9 cellular contexts compared by ENCODE assay signal in genomic region chr12:98635657-98636323, GRCh38. TPM values are rescaled to one million over a fixed set of nuclear protein-coding genes. Genes with fewer than 3 reads are reported as not detected.
DNase-seq lines count a peak whose midpoint lies in the region; ATAC-seq and TF ChIP-seq lines count a peak whose summit lies in the region.
"Had no signal": no experiment of that assay in that cellular context is flagged by ENCODE, and none has a peak within 500 bp of the region (broad histone marks: within the 10 kb centered on the region; RNA-seq: fewer than 3 reads in every experiment).

No MANE protein-coding gene starts in this region.

- no peak overlapping the region for H3K14ac ChIP-seq in IMR-90 (replicated peaks; ENCODE audit: low read depth, low read length)

- no peak overlapping the region for H2AFZ ChIP-seq in IMR-90 (replicated peaks; ENCODE audit: low read length, poor library complexity)

- H3K27ac ChIP-seq in IMR-90 (ENCODE audit: insufficient read depth, low read length) (no peak overlapping the region), left ventricle myocardium inferior (replicated peaks) (no peak overlapping the region)
- H3K27ac ChIP-seq: HL-60 had no signal

- intact Hi-C loops in IMR-90 (cut with micrococcal nuclease) (no loop called here), Calu3 (cut with micrococcal nuclease; ENCODE audit: unreplicated experiment) (no loop called here), left ventricle myocardium inferior (cut with micrococcal nuclease) (no loop called here)

- H3K9ac ChIP-seq in IMR-90 (ENCODE audit: low read depth, low read length) = no peak overlapping the region

- in situ Hi-C loops in IMR-90 (cut with MboI; ENCODE audit: low sequenced_read_pairs) = loop anchor here (5.0 kb wide), 1 partner anchor 33 kb away; no protein-coding TSS in a partner anchor

- no peak overlapping the region for H4K5ac ChIP-seq in IMR-90 (ENCODE audit: low read depth, low read length)

- no peak overlapping the region for H3K27ac Mint-ChIP-seq in Calu3 (ENCODE audit: unreplicated experiment)

- H4K91ac ChIP-seq in IMR-90 (ENCODE audit: insufficient read depth, low read depth, low read length) = peak overlapping the region; percentile 14; the same call in 1 of the 2 replicates

- H3K18ac ChIP-seq in IMR-90 (ENCODE audit: low read depth, low read length) = no peak overlapping the region

- no peaks in the 10 kb centered on the region for H3K9me3 ChIP-seq in IMR-90 (ENCODE audit: control insufficient read depth, insufficient read depth, low read length)
- H3K9me3 ChIP-seq in left ventricle myocardium inferior (replicated peaks) = no peaks in the 10 kb centered on the region

- H3K36me3 ChIP-seq in IMR-90 (ENCODE audit: control insufficient read depth, insufficient read depth, low read length) = peaks cover 18% of the 10 kb centered on the region
- H3K36me3 ChIP-seq in left ventricle myocardium inferior = no peaks in the 10 kb centered on the region

- no peak overlapping the region for H3K4me3 ChIP-seq in IMR-90 (ENCODE audit: insufficient read depth, low read depth, low read length)
- H3K4me3 ChIP-seq in cardiac fibroblast (replicated peaks in 1 of 2; ENCODE audit: low read depth in 2 of 2, low read length in 2 of 2) = no peak overlapping the region
- no peak overlapping the region for H3K4me3 ChIP-seq in left ventricle myocardium inferior

- CTCF ChIA-PET in IMR-90 (lab: Yijun Ruan, JAX) = interaction anchor here (0.9 kb wide), 1 partner anchor 14 kb away, joined by 3 read pairs; no protein-coding TSS in a partner anchor
- CTCF ChIA-PET in Calu3 (lab: Charles Lee) = interaction anchor here (0.6 kb wide), 1 partner anchor 105 kb away, joined by 5 read pairs; no protein-coding TSS in a partner anchor

- H3K36me3 Mint-ChIP-seq in Calu3 (ENCODE audit: insufficient read depth, unreplicated experiment) = no peaks in the 10 kb centered on the region

- H3K4me1 Mint-ChIP-seq in Calu3 (ENCODE audit: low read depth, unreplicated experiment) = peaks cover 9% of the 10 kb centered on the region

- TF ChIP-seq RAD21 in IMR-90 (IDR thresholded peaks at IDR 0.05; ENCODE audit: low read length) = no peak

- peak; percentile 83 for DNase-seq in EL
- peak; percentile 77 for DNase-seq in IMR-90
- DNase-seq in cardiac fibroblast (ENCODE audit: low read depth in 2 of 2) = peak; percentile 63 to 83
- DNase-seq in Calu3 = no peak
- DNase-seq in NCI-H1048 (lab: John Stamatoyannopoulos, UW) = no peak
- no peak for DNase-seq in left ventricle myocardium inferior
- no peak for DNase-seq in midbrain (lab: John Stamatoyannopoulos, UW)

- peak overlapping the region; percentile 44; the same call in 1 of the 2 replicates for H2BK20ac ChIP-seq in IMR-90 (ENCODE audit: low read depth, low read length)

- H4K8ac ChIP-seq in IMR-90 (ENCODE audit: low read depth in 2 of 2, low read length in 2 of 2) = no peak overlapping the region

- H2BK5ac ChIP-seq in IMR-90 (ENCODE audit: low read depth, low read length, poor library complexity, severe bottlenecking) = peak overlapping the region; percentile 67

- no peak overlapping the region for H3K4me3 Mint-ChIP-seq in Calu3 (ENCODE audit: low read depth, unreplicated experiment)

- no peak for TF ChIP-seq POLR2A in IMR-90 (IDR thresholded peaks at IDR 0.05; ENCODE audit: low read depth, low read length)

- H2AK5ac ChIP-seq in IMR-90 (ENCODE audit: low read depth, low read length) = no peak overlapping the region

- peak overlapping the region; percentile 13; the same call in 1 of the 2 replicates for H3K56ac ChIP-seq in IMR-90 (ENCODE audit: extremely low read depth, insufficient read depth, low read length)

- H3K27me3 Mint-ChIP-seq in Calu3 (ENCODE audit: unreplicated experiment) = no peaks in the 10 kb centered on the region

- ATAC-seq in GM21529 (IDR thresholded peaks at IDR 0.05; ENCODE audit: unreplicated experiment) (peak; percentile 82), IMR-90 (ENCODE audit: low read depth) (peak; percentile 92)

- H3K4me1 ChIP-seq in IMR-90 (ENCODE audit: control insufficient read depth, insufficient read depth, low read length) (peaks cover 6% of the 10 kb centered on the region; the same call in 1 of the 2 replicates), left ventricle myocardium inferior (peaks cover 12% of the 10 kb centered on the region)

- POLR2A ChIA-PET in IMR-90 (lab: Charles Lee; ENCODE audit: unreplicated experiment) = no interaction called here

- no peaks in the 10 kb centered on the region for H3K9me3 Mint-ChIP-seq in Calu3 (ENCODE audit: low read depth, unreplicated experiment)

- BruUV-seq in IMR-90 (replicated peaks; lab: Mats Ljungman, UMichigan) (no TSS peak), Calu3 (replicated peaks; lab: Mats Ljungman, UMichigan) (no TSS peak)

- WGBS in IMR-90 (ENCODE audit: extremely low coverage in 2 of 2, insufficient read length in 1 of 2), 2 experiments = 100% methylated on average over 2 of the region's 4 CpGs; no CpG with 5 or more reads in 1 of the 2 experiments

- peaks cover 6% of the 10 kb centered on the region for H3K9me1 ChIP-seq in IMR-90 (ENCODE audit: insufficient read depth, low read length)

- peak overlapping the region; percentile 58; the same call in 1 of the 2 replicates for H3K4me2 ChIP-seq in IMR-90 (ENCODE audit: low read depth, low read length)

- H2BK15ac ChIP-seq in IMR-90 (ENCODE audit: low read depth, low read length) = 0 out of 3 replicates have a peak overlapping the region, but pooled peaks have one; percentile 7

- H2AK9ac ChIP-seq in IMR-90 (replicated peaks; ENCODE audit: low read depth, low read length, poor library complexity) = no peak overlapping the region

- 0 out of 2 replicates have a peak overlapping the region, but pooled peaks have one; percentile 46 for H3K23ac ChIP-seq in IMR-90 (ENCODE audit: low read depth, low read length)

- TF ChIP-seq CTCF in IMR-90 (conservative IDR thresholded peaks at IDR 0.05; ENCODE audit: low read depth, low read length) (no peak), cardiac fibroblast (IDR thresholded peaks at IDR 0.05; ENCODE audit: low read depth, low read length) (no peak), Calu3 (IDR thresholded peaks at IDR 0.05; ENCODE audit: unreplicated experiment) (no peak), left ventricle myocardium inferior (IDR thresholded peaks at IDR 0.05; ENCODE audit: borderline replicate concordance) (no peak)

- H3K79me1 ChIP-seq in IMR-90 (ENCODE audit: low read depth in 1 of 2, low read length in 2 of 2) = peaks cover 15 to 55% of the 10 kb centered on the region in 2 experiments

- no peak overlapping the region for H3K4ac ChIP-seq in IMR-90 (ENCODE audit: low read depth, low read length)

- peaks cover 22% of the 10 kb centered on the region for H4K20me1 ChIP-seq in IMR-90 (ENCODE audit: insufficient read depth, low read length)

- H3K27me3 ChIP-seq in IMR-90 (ENCODE audit: control insufficient read depth, insufficient read depth, low read length) (no peaks in the 10 kb centered on the region), left ventricle myocardium inferior (ENCODE audit: low read depth) (no peaks in the 10 kb centered on the region)

- no peak overlapping the region for H2BK120ac ChIP-seq in IMR-90 (ENCODE audit: low read depth, low read length)

- dilution Hi-C loops in IMR-90 (cut with HindIII; ENCODE audit: low sequenced_read_pairs, unreplicated experiment) = no loop called here

TF ChIP-seq in IMR-90, 13 proteins besides CTCF, POLR2A, EP300 and RAD21 (continues in another document):
- TF ChIP-seq SMC3 (IDR thresholded peaks at IDR 0.05; ENCODE audit: low read depth, low read length) (no peak), MXI1 (IDR thresholded peaks at IDR 0.05; ENCODE audit: borderline replicate concordance, low read depth, low read length) (no peak), RCOR1 (IDR thresholded peaks at IDR 0.05; ENCODE audit: insufficient replicate concordance, low read length) (no peak), CHD1 (IDR thresholded peaks at IDR 0.05; ENCODE audit: low read depth, low read length) (no peak), BHLHE40 (IDR thresholded peaks at IDR 0.05; ENCODE audit: low read depth, low read length) (no peak), MAZ (IDR thresholded peaks at IDR 0.05; ENCODE audit: borderline replicate concordance, low read depth, low read length) (no peak), ELK1 (IDR thresholded peaks at IDR 0.05; ENCODE audit: borderline replicate concordance, low read depth, low read length) (no peak), USF2 (IDR thresholded peaks at IDR 0.05; ENCODE audit: low read depth, low read length) (no peak)

RNA-seq across cellular contexts. Expression of gene IKBIP, which starts 8.8 kb away (rescaled TPM):
- total RNA-seq in IMR-90 (2012; rRNA removed) (37.1 and 88.3 TPM in 2 replicates), Calu3 (2022) (21.7 and 24.7 TPM in 2 replicates), left ventricle myocardium inferior (4.4 TPM)
- polyA plus RNA-seq in IMR-90 (2012; rRNA removed) = 48.7 and 52.7 TPM in 2 replicates
- 16.6 and 18.3 TPM in 2 replicates for polyA plus RNA-seq in IMR-90 (2012; cell fraction: cytosol; rRNA removed)
- polyA plus RNA-seq in IMR-90 (2012; cell fraction: nucleus; rRNA removed; ENCODE audit: low replicate concordance) = 4.6 and 10.0 TPM in 2 replicates

RNA-seq across cellular contexts. Expression of gene APAF1, which starts 9.3 kb away (rescaled TPM):
- total RNA-seq in IMR-90 (2012; rRNA removed) (32.8 and 42.2 TPM in 2 replicates), Calu3 (2022) (24.7 and 28.5 TPM in 2 replicates), left ventricle myocardium inferior (5.0 TPM)
- polyA plus RNA-seq in IMR-90 (2012; rRNA removed) = 8.3 and 10.9 TPM in 2 replicates
- polyA plus RNA-seq in IMR-90 (2012; cell fraction: cytosol; rRNA removed) = 3.7 and 4.3 TPM in 2 replicates
- 7.7 and 14.3 TPM in 2 replicates for polyA plus RNA-seq in IMR-90 (2012; cell fraction: nucleus; rRNA removed; ENCODE audit: low replicate concordance)

RNA-seq across cellular contexts. Expression of gene SLC25A3, which starts 42.3 kb away (rescaled TPM):
- total RNA-seq in IMR-90 (2012; rRNA removed) (861 and 1,218 TPM in 2 replicates), Calu3 (2022) (486 and 520 TPM in 2 replicates), left ventricle myocardium inferior (1,638 TPM)
- polyA plus RNA-seq in IMR-90 (2012; rRNA removed) = 601 and 657 TPM in 2 replicates
- 577 and 1,347 TPM in 2 replicates for polyA plus RNA-seq in IMR-90 (2012; cell fraction: cytosol; rRNA removed)
- polyA plus RNA-seq in IMR-90 (2012; cell fraction: nucleus; rRNA removed; ENCODE audit: low replicate concordance) = 661 and 776 TPM in 2 replicates

Comparison
In these comparisons a context has a peak if more than half of its experiments do, and no peak if none do; other contexts are left out.
1. DNase-seq: peak in EL (single experiment), IMR-90 (single experiment) and cardiac fibroblast (2 of 2); none in Calu3 (single experiment), NCI-H1048 (single experiment), left ventricle myocardium inferior (single experiment) and midbrain (single experiment).